Comparison of ENCODE assay signal across 1 cellular context in the genomic region with DNA sequence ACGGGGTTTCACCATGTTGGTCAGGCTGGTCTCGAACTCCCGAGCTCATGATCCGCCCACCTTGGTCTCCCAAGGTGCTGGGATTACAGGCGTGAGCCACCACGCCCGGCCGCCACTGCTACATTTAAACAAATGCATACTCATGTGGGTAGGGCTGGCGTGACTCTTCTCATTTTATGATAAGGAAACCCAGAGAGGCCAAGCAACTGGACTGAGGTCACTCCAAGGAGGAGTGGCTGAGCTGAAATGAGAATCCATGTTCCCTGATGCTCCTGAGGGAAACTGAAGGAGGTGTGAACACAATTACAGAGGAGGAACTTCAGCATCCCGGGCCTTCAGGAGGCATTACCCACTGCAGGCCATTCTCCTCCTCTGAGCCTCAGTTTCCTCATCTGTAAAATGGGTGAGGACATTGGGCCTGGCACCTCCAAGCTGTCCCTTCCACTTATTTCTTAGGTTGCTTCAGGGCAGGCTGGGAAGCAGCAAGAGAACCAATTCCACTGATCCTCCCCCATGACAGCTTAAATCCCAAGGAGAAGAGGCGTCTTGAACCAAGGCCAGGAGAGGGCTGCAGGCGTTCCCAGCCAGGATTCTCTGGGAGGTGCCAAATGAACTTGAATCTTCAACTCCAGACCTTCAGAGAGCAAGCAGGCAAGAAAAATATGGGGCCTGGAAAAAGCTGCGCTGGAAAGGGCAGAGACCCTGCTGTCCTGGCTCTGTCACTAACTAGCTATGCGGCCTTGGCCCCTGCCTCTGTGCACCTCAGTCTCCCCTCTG.
TF ChIP-seq lines count a peak whose summit lies in the region.

No MANE protein-coding gene starts in this region.

TF ChIP-seq in HepG2, 621 proteins besides CTCF, POLR2A, EP300 and RAD21 (continued from another document):
- TF ChIP-seq, protein P1, sequence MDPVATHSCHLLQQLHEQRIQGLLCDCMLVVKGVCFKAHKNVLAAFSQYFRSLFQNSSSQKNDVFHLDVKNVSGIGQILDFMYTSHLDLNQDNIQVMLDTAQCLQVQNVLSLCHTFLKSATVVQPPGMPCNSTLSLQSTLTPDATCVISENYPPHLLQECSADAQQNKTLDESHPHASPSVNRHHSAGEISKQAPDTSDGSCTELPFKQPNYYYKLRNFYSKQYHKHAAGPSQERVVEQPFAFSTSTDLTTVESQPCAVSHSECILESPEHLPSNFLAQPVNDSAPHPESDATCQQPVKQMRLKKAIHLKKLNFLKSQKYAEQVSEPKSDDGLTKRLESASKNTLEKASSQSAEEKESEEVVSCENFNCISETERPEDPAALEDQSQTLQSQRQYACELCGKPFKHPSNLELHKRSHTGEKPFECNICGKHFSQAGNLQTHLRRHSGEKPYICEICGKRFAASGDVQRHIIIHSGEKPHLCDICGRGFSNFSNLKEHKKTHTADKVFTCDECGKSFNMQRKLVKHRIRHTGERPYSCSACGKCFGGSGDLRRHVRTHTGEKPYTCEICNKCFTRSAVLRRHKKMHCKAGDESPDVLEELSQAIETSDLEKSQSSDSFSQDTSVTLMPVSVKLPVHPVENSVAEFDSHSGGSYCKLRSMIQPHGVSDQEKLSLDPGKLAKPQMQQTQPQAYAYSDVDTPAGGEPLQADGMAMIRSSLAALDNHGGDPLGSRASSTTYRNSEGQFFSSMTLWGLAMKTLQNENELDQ (CRISPR knock-in tag; IDR thresholded peaks at IDR 0.05; ENCODE audit: borderline replicate concordance), result no peak
- no peak for TF ChIP-seq ZNF883 (CRISPR knock-in tag; IDR thresholded peaks at IDR 0.05; ENCODE audit: not compliant biosample characterization)
- 0 out of 2 replicates have a peak, but pooled peaks have one; percentile 36 for TF ChIP-seq RBFOX2 (IDR thresholded peaks at IDR 0.05; ENCODE audit: low read depth, low read length)
